10 cellular contexts compared by ENCODE assay signal in the genomic region with DNA sequence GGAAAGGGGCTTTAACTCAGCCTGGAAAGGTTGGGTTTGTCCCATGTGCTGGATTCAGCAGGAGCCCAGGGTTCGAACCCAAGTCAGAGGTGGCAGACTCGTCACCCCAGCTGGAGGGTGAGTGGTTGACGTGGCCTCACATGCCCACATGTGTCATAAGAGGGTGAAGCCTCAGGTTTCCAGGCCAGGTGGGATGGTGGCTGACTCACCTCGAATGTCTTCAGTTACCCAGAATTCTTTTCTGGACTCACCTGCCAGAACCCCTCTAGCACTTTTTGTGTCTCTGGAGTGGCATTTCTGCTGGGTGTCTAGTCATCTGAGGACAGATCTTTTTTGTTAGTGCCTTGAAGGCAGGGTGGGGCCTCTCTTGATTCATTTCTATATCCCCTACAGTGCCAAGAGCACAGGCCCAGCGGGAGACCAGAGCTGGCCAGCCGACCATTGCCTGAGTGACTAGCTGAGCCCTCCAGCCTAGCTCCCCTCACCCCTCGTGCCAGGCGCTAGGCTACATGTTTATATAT. TPM values are rescaled to one million over a fixed set of nuclear protein-coding genes. Genes with fewer than 3 reads are reported as not detected.
DNase-seq lines count a peak whose midpoint lies in the region; ATAC-seq and TF ChIP-seq lines count a peak whose summit lies in the region.
"Had no signal": no experiment of that assay in that cellular context is flagged by ENCODE, and none has a peak within 500 bp of the region (broad histone marks: within the 10 kb centered on the region; RNA-seq: fewer than 3 reads in every experiment).

No MANE protein-coding gene starts in this region.

- H3K27ac ChIP-seq in HUES48 (ENCODE audit: low read depth, low read length) (peak overlapping the region; percentile 42), foreskin keratinocyte (peak overlapping the region; percentile 97)

- no peaks in the 10 kb centered on the region for H3K9me3 ChIP-seq in HUES48 (ENCODE audit: control insufficient read depth, insufficient read depth, low read length)

- H3K4me1 ChIP-seq in HUES48 (ENCODE audit: control insufficient read depth, insufficient read depth, low read length) (peaks cover 25% of the 10 kb centered on the region), foreskin keratinocyte (peaks cover 54% of the 10 kb centered on the region)

- H3K27me3 ChIP-seq in HUES48 (ENCODE audit: control insufficient read depth, insufficient read depth, low read length), result no peaks in the 10 kb centered on the region
- no peaks in the 10 kb centered on the region for H3K27me3 ChIP-seq in foreskin keratinocyte

- POLR2A ChIA-PET in HEK293T (lab: Yijun Ruan, JAX), result no interaction called here

- peak; percentile 70 for DNase-seq in activated CD4-positive, alpha-beta T cell treated with anti-CD3 and anti-CD28 coated beads for 48 hours
- DNase-seq in foreskin keratinocyte (peak; percentile 94 to 98), epidermal melanocyte (ENCODE audit: insufficient read length, low spot score) (no peak), HEK293T (ENCODE audit: extremely low spot score) (no peak), HK-2 (ENCODE audit: unreplicated experiment) (no peak)
- peak; percentile 52 for DNase-seq in stimulated activated CD4-positive, alpha-beta T cell treated with anti-CD3 and anti-CD28 coated beads, Interleukin-4, amount 100 ng/mL, for 1 hour
- DNase-seq: IMR-90, SIG-M5 had no signal

- H3K4me3 ChIP-seq in HUES48 (ENCODE audit: low read depth, low read length), result no peak overlapping the region

- no peaks in the 10 kb centered on the region for H3K36me3 ChIP-seq in HUES48 (ENCODE audit: control insufficient read depth, insufficient read depth, low read length)

- CTCF ChIA-PET in HEK293T (lab: Yijun Ruan, JAX), result interaction anchor here (0.9 kb wide), 1 partner anchor 33 kb away, joined by 3 read pairs; no protein-coding TSS in a partner anchor

- H3K9ac ChIP-seq in HUES48 (ENCODE audit: low read depth, low read length), result no peak overlapping the region

- ATAC-seq in foreskin keratinocyte (peak; percentile 69), HG03354 (IDR thresholded peaks at IDR 0.05; ENCODE audit: poor library complexity, severe bottlenecking, unreplicated experiment) (no peak)

- no peak for TF ChIP-seq CTCF in foreskin keratinocyte (conservative IDR thresholded peaks at IDR 0.05)

TF ChIP-seq in HEK293T, 16 proteins besides CTCF, POLR2A, EP300 and RAD21:
- TF ChIP-seq LEF1 (IDR thresholded peaks at IDR 0.05; ENCODE audit: borderline replicate concordance) (no peak), SP1 (IDR thresholded peaks at IDR 0.05) (no peak), NFRKB (IDR thresholded peaks at IDR 0.05) (no peak), BHLHE40 (IDR thresholded peaks at IDR 0.05; ENCODE audit: borderline replicate concordance) (no peak), L3MBTL2 (conservative IDR thresholded peaks at IDR 0.05) (no peak), TARDBP (IDR thresholded peaks at IDR 0.05) (no peak), FOXA1 (IDR thresholded peaks at IDR 0.05) (no peak), ELF4 (IDR thresholded peaks at IDR 0.05) (no peak), ZNF384 (IDR thresholded peaks at IDR 0.05) (no peak), HDGF (IDR thresholded peaks at IDR 0.05; ENCODE audit: borderline replicate concordance) (no peak), FOXK2 (IDR thresholded peaks at IDR 0.05) (no peak), ARNT (IDR thresholded peaks at IDR 0.05) (no peak), CTBP1 (IDR thresholded peaks at IDR 0.05; ENCODE audit: borderline replicate concordance) (no peak), SUZ12 (IDR thresholded peaks at IDR 0.05) (no peak), FOXM1 (IDR thresholded peaks at IDR 0.05; ENCODE audit: borderline replicate concordance) (no peak)
- TF ChIP-seq, protein P1, sequence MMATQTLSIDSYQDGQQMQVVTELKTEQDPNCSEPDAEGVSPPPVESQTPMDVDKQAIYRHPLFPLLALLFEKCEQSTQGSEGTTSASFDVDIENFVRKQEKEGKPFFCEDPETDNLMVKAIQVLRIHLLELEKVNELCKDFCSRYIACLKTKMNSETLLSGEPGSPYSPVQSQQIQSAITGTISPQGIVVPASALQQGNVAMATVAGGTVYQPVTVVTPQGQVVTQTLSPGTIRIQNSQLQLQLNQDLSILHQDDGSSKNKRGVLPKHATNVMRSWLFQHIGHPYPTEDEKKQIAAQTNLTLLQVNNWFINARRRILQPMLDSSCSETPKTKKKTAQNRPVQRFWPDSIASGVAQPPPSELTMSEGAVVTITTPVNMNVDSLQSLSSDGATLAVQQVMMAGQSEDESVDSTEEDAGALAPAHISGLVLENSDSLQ (IDR thresholded peaks at IDR 0.05), result no peak

RNA-seq across cellular contexts. Expression of a gene that starts 28.1 kb away (rescaled TPM):
- 17.5 and 22.5 TPM in 2 replicates for total RNA-seq in foreskin keratinocyte
- 5.8 and 6.3 TPM in 2 replicates for polyA plus RNA-seq in foreskin keratinocyte

Comparison
In these comparisons a context has a peak if more than half of its experiments do, and no peak if none do; other contexts are left out.
1. DNase-seq: peak in activated CD4-positive, alpha-beta T cell treated with anti-CD3 and anti-CD28 coated beads for 48 hours (single experiment), foreskin keratinocyte (2 of 2) and stimulated activated CD4-positive, alpha-beta T cell treated with anti-CD3 and anti-CD28 coated beads, Interleukin-4, amount 100 ng/mL, for 1 hour (single experiment); none in epidermal melanocyte (single experiment), HEK293T (single experiment) and HK-2 (single experiment).